Comparison of ENCODE assay signal across 14 cellular contexts in the genomic region with DNA sequence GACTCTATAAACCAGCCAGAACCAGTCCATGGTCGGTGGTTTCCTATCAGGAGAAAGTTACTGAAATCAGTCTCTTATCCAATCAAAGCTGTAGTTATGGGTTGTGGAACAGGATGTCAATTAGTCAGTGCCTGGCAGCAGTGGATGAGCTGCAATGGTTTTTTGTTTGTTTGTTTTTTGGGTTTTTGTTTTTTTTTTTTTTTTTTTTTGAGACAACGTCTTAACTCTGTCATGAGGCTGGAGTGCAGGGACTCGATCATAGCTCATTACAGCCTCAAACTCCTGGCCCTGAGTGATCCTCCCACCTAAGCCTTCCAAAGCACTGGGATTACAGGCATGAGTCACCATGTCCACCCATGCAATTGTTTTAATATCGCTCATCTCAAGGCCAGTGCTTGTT.
DNase-seq lines count a peak whose midpoint lies in the region; FAIRE-seq and TF ChIP-seq lines count a peak whose summit lies in the region.
"Had no signal": no experiment of that assay in that cellular context is flagged by ENCODE, and none has a peak within 500 bp of the region (broad histone marks: within the 10 kb centered on the region; RNA-seq: fewer than 3 reads in every experiment).

No MANE protein-coding gene starts in this region.

- DNase-seq in Caki2 (ENCODE audit: low read depth) (peak; percentile 36), MG63 (peak; percentile 73), mammary epithelial cell (peak; percentile 77), keratinocyte (ENCODE audit: low read depth, low spot score) (no peak), NCI-H2107 treated with DMSO at 0.1 percent for 48 hours (lab: John Stamatoyannopoulos, UW; ENCODE audit: unreplicated experiment) (no peak), activated T-cell treated with anti-CD3 and anti-CD28 coated beads for 4 hours (no peak), osteoblast (ENCODE audit: insufficient read length, low spot score, missing footprints) (no peak), LoVo (ENCODE audit: low spot score) (no peak)
- DNase-seq: activated effector memory CD4-positive, alpha-beta T cell treated with Interleukin-2 at 50 U/mL for 16 hours; aorta; NCI-H187 treated with DMSO at 0.1 percent for 48 hours; Peyer's patch; stimulated activated CD4-positive, alpha-beta T cell treated with anti-CD3 and anti-CD28 coated beads, Interleukin-12 subunit alpha, Interleukin-12 subunit beta, amount 100 ng/mL, for 4 hours had no signal

- dilution Hi-C loops in mammary epithelial cell (cut with HindIII; ENCODE audit: low sequenced_read_pairs): no loop called here
- dilution Hi-C loops in keratinocyte (cut with MboI; ENCODE audit: extremely low pct_ligation_motif_present, low sequenced_read_pairs): no loop called here

- no peaks in the 10 kb centered on the region for H3K9me1 ChIP-seq in keratinocyte (ENCODE audit: control insufficient read depth, extremely low read depth, insufficient read depth, low read length)

- H3K4me1 ChIP-seq in mammary epithelial cell (ENCODE audit: insufficient read depth, low read length): peaks cover 6% of the 10 kb centered on the region
- H3K4me1 ChIP-seq in keratinocyte (ENCODE audit: control insufficient read depth, extremely low read depth, insufficient read depth, low read length): peaks cover 4% of the 10 kb centered on the region
- H3K4me1 ChIP-seq in osteoblast (ENCODE audit: insufficient read depth, low read length): no peaks in the 10 kb centered on the region
- H3K4me1 ChIP-seq: esophagus muscularis mucosa, Peyer's patch had no signal

- intact Hi-C loops in mammary epithelial cell (cut with micrococcal nuclease): no loop called here

- no peaks in the 10 kb centered on the region for H3K9me3 ChIP-seq in MG63
- no peaks in the 10 kb centered on the region for H3K9me3 ChIP-seq in mammary epithelial cell (replicated peaks; ENCODE audit: insufficient read depth, low read length)
- H3K9me3 ChIP-seq in keratinocyte (ENCODE audit: control insufficient read depth, low read depth, low read length): no peaks in the 10 kb centered on the region
- no peaks in the 10 kb centered on the region for H3K9me3 ChIP-seq in osteoblast (ENCODE audit: low read depth, low read length)
- H3K9me3 ChIP-seq: esophagus muscularis mucosa, Peyer's patch had no signal

- H4K20me1 ChIP-seq in mammary epithelial cell (ENCODE audit: insufficient read depth, low read length): no peaks in the 10 kb centered on the region
- H4K20me1 ChIP-seq in keratinocyte (ENCODE audit: control insufficient read depth, extremely low read depth, insufficient read depth, low read length): no peaks in the 10 kb centered on the region
- H4K20me1 ChIP-seq in osteoblast (ENCODE audit: insufficient read depth, low read length): no peaks in the 10 kb centered on the region

- BruUV-seq in mammary epithelial cell (replicated peaks; lab: Mats Ljungman, UMichigan): no TSS peak

- in situ Hi-C loops in Caki2 (cut with HindIII; ENCODE audit: low pct_unique_long_range_greater_than_20kb, low sequenced_read_pairs) (no loop called here), mammary epithelial cell (cut with MboI; ENCODE audit: low sequenced_read_pairs in 2 of 2) (no loop called here)

- H3K4me2 ChIP-seq in mammary epithelial cell (ENCODE audit: insufficient read depth, low read depth, low read length): no peak overlapping the region
- H3K4me2 ChIP-seq in keratinocyte (ENCODE audit: control insufficient read depth, extremely low read depth, insufficient read depth, low read depth, low read length): no peak overlapping the region
- H3K4me2 ChIP-seq in osteoblast (ENCODE audit: insufficient read depth, low read length): no peak overlapping the region

- no peaks in the 10 kb centered on the region for H3K79me2 ChIP-seq in mammary epithelial cell (ENCODE audit: insufficient read depth, low read length)
- no peaks in the 10 kb centered on the region for H3K79me2 ChIP-seq in keratinocyte (ENCODE audit: control insufficient read depth, insufficient read depth, low read length)
- H3K79me2 ChIP-seq in osteoblast (ENCODE audit: insufficient read depth, low read length): no peaks in the 10 kb centered on the region

- peak; percentile 77 for FAIRE-seq in keratinocyte (lab: Jason Lieb, UNC)

- WGBS in mammary epithelial cell (ENCODE audit: low coverage, missing lambda C conversion rate): 18% methylated on average over 4 of the region's 4 CpGs

- H3K27me3 ChIP-seq in MG63 (peaks cover 4% of the 10 kb centered on the region; the same call in 1 of the 2 replicates), mammary epithelial cell (ENCODE audit: insufficient read depth, low read length) (no peaks in the 10 kb centered on the region), keratinocyte (ENCODE audit: control insufficient read depth, extremely low read depth, insufficient read depth, low read length) (no peaks in the 10 kb centered on the region), osteoblast (ENCODE audit: insufficient read depth, low read length) (no peaks in the 10 kb centered on the region)
- H3K27me3 ChIP-seq: esophagus muscularis mucosa, Peyer's patch had no signal

- CTCF ChIA-PET in mammary epithelial cell (lab: Charles Lee; ENCODE audit: low non-redundant PET): interaction anchor here (0.7 kb wide), 1 partner anchor 64 kb away, joined by 38 read pairs; no protein-coding TSS in a partner anchor

- H3K4me3 ChIP-seq in MG63: no peak overlapping the region
- H3K4me3 ChIP-seq in mammary epithelial cell (replicated peaks in 1 of 3; ENCODE audit: insufficient read depth in 1 of 3, low read depth in 2 of 3, low read length in 3 of 3): no peak overlapping the region
- no peak overlapping the region for H3K4me3 ChIP-seq in keratinocyte (ENCODE audit: control insufficient read depth in 2 of 3, extremely low read depth in 1 of 3, insufficient read depth in 2 of 3, low read depth in 1 of 3, low read length in 3 of 3)
- no peak overlapping the region for H3K4me3 ChIP-seq in osteoblast (ENCODE audit: insufficient read depth, low read length)
- H3K4me3 ChIP-seq: esophagus muscularis mucosa, Peyer's patch had no signal

- H3K36me3 ChIP-seq in MG63: no peaks in the 10 kb centered on the region
- no peaks in the 10 kb centered on the region for H3K36me3 ChIP-seq in mammary epithelial cell (ENCODE audit: insufficient read depth, low read length)
- H3K36me3 ChIP-seq in keratinocyte (ENCODE audit: control insufficient read depth in 2 of 2, extremely low read depth in 1 of 2, insufficient read depth in 2 of 2, low read length in 2 of 2): no peaks in the 10 kb centered on the region
- H3K36me3 ChIP-seq in osteoblast (ENCODE audit: insufficient read depth, low read length): no peaks in the 10 kb centered on the region
- H3K36me3 ChIP-seq: esophagus muscularis mucosa, Peyer's patch had no signal

- H3K27ac ChIP-seq in mammary epithelial cell (ENCODE audit: insufficient read depth, low read depth, low read length): no peak overlapping the region
- no peak overlapping the region for H3K27ac ChIP-seq in keratinocyte (ENCODE audit: control insufficient read depth, insufficient read depth, low read length)
- H3K27ac ChIP-seq in osteoblast (ENCODE audit: low read depth, low read length): no peak overlapping the region
- H3K27ac ChIP-seq: esophagus muscularis mucosa, Peyer's patch had no signal

- TF ChIP-seq CTCF in mammary epithelial cell (conservative IDR thresholded peaks at IDR 0.05 in 1 of 2, IDR thresholded peaks at IDR 0.05 in 1 of 2; ENCODE audit: extremely low read depth in 1 of 2, insufficient read depth in 1 of 2, low read depth in 1 of 2, low read length in 2 of 2) (no peak), keratinocyte (optimal IDR thresholded peaks at IDR 0.05 in 1 of 3, IDR thresholded peaks at IDR 0.05 in 1 of 3, conservative IDR thresholded peaks at IDR 0.05 in 1 of 3; ENCODE audit: extremely low read depth in 1 of 3, insufficient read depth in 2 of 3, low read length in 3 of 3) (no peak), osteoblast (IDR thresholded peaks at IDR 0.05; ENCODE audit: extremely low read depth, low read depth, low read length) (no peak)

- H2AFZ ChIP-seq in mammary epithelial cell (ENCODE audit: low read depth, low read length) (no peak overlapping the region), keratinocyte (ENCODE audit: control insufficient read depth, low read length) (no peak overlapping the region), osteoblast (ENCODE audit: low read length) (no peak overlapping the region)

- no peak overlapping the region for H3K9ac ChIP-seq in mammary epithelial cell (ENCODE audit: insufficient read depth, low read length)
- no peak overlapping the region for H3K9ac ChIP-seq in keratinocyte (ENCODE audit: control insufficient read depth, extremely low read depth, insufficient read depth, low read length)

Comparison
In these comparisons a context has a peak if more than half of its experiments do, and no peak if none do; other contexts are left out.
1. DNase-seq: peak in Caki2 (single experiment), MG63 (single experiment) and mammary epithelial cell (single experiment); none in keratinocyte (single experiment), NCI-H2107 treated with DMSO at 0.1 percent for 48 hours (single experiment), activated T-cell treated with anti-CD3 and anti-CD28 coated beads for 4 hours (single experiment), osteoblast (single experiment) and LoVo (single experiment).